9 cellular contexts compared by ENCODE assay signal in genomic region chrX:118824173-118824782, GRCh38. TPM values are rescaled to one million over a fixed set of nuclear protein-coding genes. Genes with fewer than 3 reads are reported as not detected.
A peak's percentile ranks its signal among the peaks of the same experiment; 100 is the strongest.
DNase-seq lines count a peak whose midpoint lies in the region; TF ChIP-seq lines count a peak whose summit lies in the region.
"Had no signal": no experiment of that assay in that cellular context is flagged by ENCODE, and none has a peak within 500 bp of the region (broad histone marks: within the 10 kb centered on the region; RNA-seq: fewer than 3 reads in every experiment).

No MANE protein-coding gene starts in this region.

- no peaks in the 10 kb centered on the region for H3K36me3 ChIP-seq in PC-9 (ENCODE audit: low read depth)
- no peaks in the 10 kb centered on the region for H3K36me3 ChIP-seq in fibroblast of lung (ENCODE audit: control insufficient read depth, insufficient read depth, low read length)

- H4K20me1 ChIP-seq in PC-9 (ENCODE audit: insufficient read depth): no peaks in the 10 kb centered on the region
- H4K20me1 ChIP-seq in fibroblast of lung (ENCODE audit: control insufficient read depth, extremely low read depth, insufficient read depth, low read length): no peaks in the 10 kb centered on the region

- H3F3A ChIP-seq in PC-9 (ENCODE audit: insufficient read depth, low read depth): no peaks in the 10 kb centered on the region

- POLR2A ChIA-PET in PC-9 (lab: Charles Lee; ENCODE audit: unreplicated experiment): no interaction called here

- TF ChIP-seq CTCF in PC-9 (conservative IDR thresholded peaks at IDR 0.05) (no peak), fibroblast of lung (conservative IDR thresholded peaks at IDR 0.05 in 1 of 2, IDR thresholded peaks at IDR 0.05 in 1 of 2; ENCODE audit: low read depth in 1 of 2, low read length in 2 of 2) (no peak)

- H3K9me2 ChIP-seq in PC-9 (ENCODE audit: insufficient read depth): no peaks in the 10 kb centered on the region

- H3K27ac ChIP-seq in PC-9 (no peak overlapping the region), fibroblast of lung (ENCODE audit: insufficient read depth, low read length) (no peak overlapping the region)

- CTCF ChIA-PET in PC-9 (lab: Charles Lee): interaction anchor here (0.6 to 1.1 kb wide), 2 partner anchors 11 to 225 kb away, joined by 3 read pairs; no protein-coding TSS in a partner anchor

- peak; percentile 5 for DNase-seq in NCI-H510A treated with DMSO at 0.1 percent for 48 hours (lab: John Stamatoyannopoulos, UW)
- DNase-seq in NCI-H510A (lab: John Stamatoyannopoulos, UW): no peak
- no peak for DNase-seq in PC-9
- no peak for DNase-seq in fibroblast of lung (ENCODE audit: low read depth in 2 of 2)
- no peak for DNase-seq in skeletal muscle cell (ENCODE audit: low read depth)
- no peak for DNase-seq in kidney tubule cell (ENCODE audit: low spot score)
- DNase-seq in DMS79 treated with DMSO at 0.1 percent for 48 hours (lab: John Stamatoyannopoulos, UW): no peak
- DNase-seq in activated CD4-positive, alpha-beta T cell treated with anti-CD3 and anti-CD28 coated beads for 1 hour: no peak

- H3K9ac ChIP-seq in fibroblast of lung (ENCODE audit: insufficient read depth, low read length): no peak overlapping the region

- H3K27me3 ChIP-seq in PC-9 (ENCODE audit: insufficient read depth, low read depth) (peaks cover 30% of the 10 kb centered on the region), fibroblast of lung (ENCODE audit: control insufficient read depth, insufficient read depth, low read length) (peaks cover 10% of the 10 kb centered on the region)

- H3K4me1 ChIP-seq in PC-9 (replicated peaks; ENCODE audit: insufficient read depth) (no peaks in the 10 kb centered on the region), fibroblast of lung (ENCODE audit: control insufficient read depth, extremely low read depth, insufficient read depth, low read length) (no peaks in the 10 kb centered on the region)

- H2AFZ ChIP-seq in PC-9 (no peak overlapping the region), fibroblast of lung (ENCODE audit: low read length) (no peak overlapping the region)

- intact Hi-C loops in PC-9 (cut with micrococcal nuclease; ENCODE audit: unreplicated experiment): no loop called here

- H3K9me3 ChIP-seq in PC-9 (ENCODE audit: insufficient read depth, low read depth) (no peaks in the 10 kb centered on the region), fibroblast of lung (ENCODE audit: control insufficient read depth, insufficient read depth, low read depth, low read length) (no peaks in the 10 kb centered on the region)

- no TSS peak for BruUV-seq in PC-9 (replicated peaks; lab: Mats Ljungman, UMichigan)

- H3K4me3 ChIP-seq in PC-9: peak overlapping the region; percentile 44; the same call in 1 of the 2 replicates
- peak overlapping the region in 1 of 4 experiments; percentile 25 for H3K4me3 ChIP-seq in fibroblast of lung (replicated peaks in 1 of 4; ENCODE audit: control extremely low read depth in 1 of 4, insufficient read depth in 1 of 4, low read depth in 3 of 4, low read length in 4 of 4)
- H3K4me3 ChIP-seq in skeletal muscle cell (ENCODE audit: low read depth, low read length): peak overlapping the region; percentile 34

- H3K79me2 ChIP-seq in PC-9 (ENCODE audit: low read depth) (no peaks in the 10 kb centered on the region), fibroblast of lung (ENCODE audit: control insufficient read depth, insufficient read depth, low read length) (no peaks in the 10 kb centered on the region)

- H3K4me2 ChIP-seq in PC-9: peak overlapping the region; percentile 77
- peak overlapping the region; percentile 59 for H3K4me2 ChIP-seq in fibroblast of lung (ENCODE audit: extremely low read depth, insufficient read depth, low read length)

RNA-seq across cellular contexts. Expression of gene ZCCHC12, which starts 0.7 kb away (rescaled TPM):
- total RNA-seq in PC-9 (2021) (not detected in 2 replicates), fibroblast of lung (under 0.01 TPM in 1 of 2 replicates, not detected in the other)
- polyA plus RNA-seq in fibroblast of lung: 0.07 TPM in 1 of 2 replicates, not detected in the other
- polyA plus RNA-seq in fibroblast of lung (2012): 0.06 TPM in 1 of 2 replicates, not detected in the other
- polyA minus RNA-seq in fibroblast of lung (ENCODE audit: low replicate concordance): not detected in 2 replicates
- total RNA-seq: T-helper 1 cell treated with Interleukin-12 subunit alpha and Interleukin-12 subunit beta and Interleukin-4 antibody, amounts not matched to agents 30 ng/mL and 1 ng/mL, for 36 hours had no signal
